Comparison of ENCODE assay signal across 3 cellular contexts in genomic region chr10:61548371-61548770, GRCh38.
TF ChIP-seq lines count a peak whose summit lies in the region.

No MANE protein-coding gene starts in this region.

TF ChIP-seq in GM23338, 12 proteins besides CTCF, POLR2A, EP300 and RAD21 (continued from another document and continues in another):
- TF ChIP-seq ZNF462 (CRISPR knock-in tag; IDR thresholded peaks at IDR 0.05), result no peak

TF ChIP-seq in K562, 482 proteins besides CTCF, POLR2A, EP300 and RAD21 (continued from another document and continues in another):
- TF ChIP-seq ETS1 (conservative IDR thresholded peaks at IDR 0.05; ENCODE audit: control insufficient read depth, low read depth, low read length) (no peak), GTF3C2 (IDR thresholded peaks at IDR 0.05; ENCODE audit: borderline replicate concordance, extremely low read depth, insufficient read length) (no peak), HCFC1 (IDR thresholded peaks at IDR 0.05; ENCODE audit: low read depth, low read length) (no peak), PBX2 (CRISPR knock-in tag; IDR thresholded peaks at IDR 0.05; ENCODE audit: low read depth) (no peak), PBX2 (tag; conservative IDR thresholded peaks at IDR 0.05; ENCODE audit: low read depth) (peak; percentile 75), PKNOX1 (IDR thresholded peaks at IDR 0.05) (no peak), MBD2 (IDR thresholded peaks at IDR 0.05; ENCODE audit: borderline replicate concordance, low read depth) (no peak), CBFA2T3 (IDR thresholded peaks at IDR 0.05) (no peak), HLTF (IDR thresholded peaks at IDR 0.05) (no peak), HDAC6 (IDR thresholded peaks at IDR 0.05; ENCODE audit: low read depth, low read length) (no peak), YY1 (IDR thresholded peaks at IDR 0.05; ENCODE audit: borderline replicate concordance in 1 of 3, control insufficient read depth in 1 of 3, extremely low read depth in 1 of 3, insufficient read depth in 3 of 3, insufficient read length in 1 of 3, insufficient replicate concordance in 2 of 3, low read depth in 1 of 3, low read length in 2 of 3) (peak in 1 of 3 experiments; percentile 75), ZKSCAN1 (IDR thresholded peaks at IDR 0.05; ENCODE audit: low read depth, low read length) (no peak), FOXO4 (CRISPR knock-in tag; IDR thresholded peaks at IDR 0.05) (no peak), HMG20B (CRISPR knock-in tag; IDR thresholded peaks at IDR 0.05) (no peak), CEBPG (CRISPR knock-in tag; IDR thresholded peaks at IDR 0.05) (no peak), CEBPG (tag; conservative IDR thresholded peaks at IDR 0.05 in 1 of 2, IDR thresholded peaks at IDR 0.05 in 1 of 2) (no peak)

TF ChIP-seq in WTC11, 78 proteins besides CTCF, POLR2A, EP300 and RAD21 (continued from another document):
- TF ChIP-seq PRDM15 (CRISPR knock-in tag; IDR thresholded peaks at IDR 0.05) (no peak), GABPB1 (CRISPR knock-in tag; IDR thresholded peaks at IDR 0.05) (no peak), PRRX2 (CRISPR knock-in tag; IDR thresholded peaks at IDR 0.05) (no peak), GRHL2 (CRISPR knock-in tag; IDR thresholded peaks at IDR 0.05; ENCODE audit: insufficient replicate concordance, severe bottlenecking) (no peak), CBFB (CRISPR knock-in tag; IDR thresholded peaks at IDR 0.05; ENCODE audit: low read depth) (no peak), SMAD4 (CRISPR knock-in tag; IDR thresholded peaks at IDR 0.05) (no peak), ERG (CRISPR knock-in tag; IDR thresholded peaks at IDR 0.05) (no peak), MLX (CRISPR knock-in tag; IDR thresholded peaks at IDR 0.05) (no peak), E2F4 (CRISPR knock-in tag; IDR thresholded peaks at IDR 0.05; ENCODE audit: borderline replicate concordance, low read depth) (no peak), ZNF281 (CRISPR knock-in tag; IDR thresholded peaks at IDR 0.05) (no peak), GTF2I (CRISPR knock-in tag; conservative IDR thresholded peaks at IDR 0.05) (no peak)
